ENCODE assay signal across 8 cellular contexts in genomic region chr14:74302160-74302628, GRCh38. TPM values are rescaled to one million over a fixed set of nuclear protein-coding genes. Genes with fewer than 3 reads are reported as not detected.
DNase-seq lines count a peak whose midpoint lies in the region; ATAC-seq, FAIRE-seq and TF ChIP-seq lines count a peak whose summit lies in the region.

No MANE protein-coding gene starts in this region.

- peaks cover 0 to under 1% (median 0%) of the 10 kb centered on the region in 3 donors for H3K36me3 ChIP-seq in pancreas

- peak overlapping the region; percentile 75 to 97 (median 93) for H3K4me3 ChIP-seq in pancreas

- no peaks in the 10 kb centered on the region for H3K27me3 Mint-ChIP-seq in activated naive CD4-positive, alpha-beta T cell treated with anti-CD3 and anti-CD28 coated beads, Interleukin-2, amount 50 U/mL, for 24 hours

- H3K9me3 ChIP-seq in pancreas = no peaks in the 10 kb centered on the region

- ATAC-seq in HG02642 (IDR thresholded peaks at IDR 0.05; ENCODE audit: poor library complexity, unreplicated experiment) (peak; percentile 4), pancreas (peak; percentile 58 to 84 (median 72))

- 0 to 2% methylated on average over 6 of the region's 6 CpGs for WGBS in pancreas, 2 donors

- no peak for FAIRE-seq in pancreas (lab: Jason Lieb, UNC)

- peak overlapping the region; percentile 98 for H3K4me3 Mint-ChIP-seq in activated naive CD4-positive, alpha-beta T cell treated with anti-CD3 and anti-CD28 coated beads, Interleukin-2, amount 50 U/mL, for 24 hours

- no peaks in the 10 kb centered on the region for H3K27me3 ChIP-seq in pancreas

- H3K9me3 Mint-ChIP-seq in activated naive CD4-positive, alpha-beta T cell treated with anti-CD3 and anti-CD28 coated beads, Interleukin-2, amount 50 U/mL, for 24 hours = no peaks in the 10 kb centered on the region

- peak in 2 of 4 donors; percentile 24 to 36 for TF ChIP-seq CTCF in pancreas (IDR thresholded peaks at IDR 0.05)

- peaks cover 0 to 10% (median 5%) of the 10 kb centered on the region in 3 donors for H3K4me1 ChIP-seq in pancreas

- H3K4me1 Mint-ChIP-seq in activated naive CD4-positive, alpha-beta T cell treated with anti-CD3 and anti-CD28 coated beads, Interleukin-2, amount 50 U/mL, for 24 hours = peaks cover 31% of the 10 kb centered on the region

- H3K27ac Mint-ChIP-seq in activated naive CD4-positive, alpha-beta T cell treated with anti-CD3 and anti-CD28 coated beads, Interleukin-2, amount 50 U/mL, for 24 hours = peak overlapping the region; percentile 98

- peak; percentile 11 for DNase-seq in activated naive CD4-positive, alpha-beta T cell treated with Interleukin-2 at 50 U/mL for 16 hours
- no peak for DNase-seq in activated naive CD4-positive, alpha-beta T cell treated with anti-CD3 and anti-CD28 coated beads, Interleukin-2, amount 50 U/mL, for 16 hours
- peak; percentile 37 for DNase-seq in NCI-H226
- DNase-seq in glomerular visceral epithelial cell (ENCODE audit: extremely low spot score) = peak; percentile 59
- no peak for DNase-seq in pancreas
- DNase-seq in NK-92 treated with Interleukin-12 subunit alpha and Interleukin-12 subunit beta, amount 100 ng/mL, for 24 hours (lab: John Stamatoyannopoulos, UW) = no peak

- intact Hi-C loops in pancreas (cut with DNase I) = no loop called here

- H3K36me3 Mint-ChIP-seq in activated naive CD4-positive, alpha-beta T cell treated with anti-CD3 and anti-CD28 coated beads, Interleukin-2, amount 50 U/mL, for 24 hours = peaks cover 4% of the 10 kb centered on the region

- H3K27ac ChIP-seq in pancreas = peak overlapping the region; percentile 33 to 77 (median 68)

RNA-seq across cellular contexts. Expression of gene ABCD4, which starts 0.5 kb away (rescaled TPM):
- 10 to 100 TPM; 15.5 to 36.9 (median 18.3) TPM for total RNA-seq in pancreas
- 10 to 100 TPM; 54.7 to 68.1 TPM for polyA plus RNA-seq in pancreas

RNA-seq across cellular contexts. Expression of gene VRTN, which starts 46.1 kb away (rescaled TPM):
- under 1 TPM in 2 of 6 donors, not detected in 4; 0.12 to 0.16 TPM for total RNA-seq in pancreas
- under 1 TPM in 1 of 2 donors, not detected in 1; 0.05 TPM for polyA plus RNA-seq in pancreas

Comparison
In these comparisons a context has a peak if more than half of its experiments do, and no peak if none do; other contexts are left out.
1. DNase-seq: peak in activated naive CD4-positive, alpha-beta T cell treated with Interleukin-2 at 50 U/mL for 16 hours (single experiment), NCI-H226 (single experiment) and glomerular visceral epithelial cell (single experiment); none in activated naive CD4-positive, alpha-beta T cell treated with anti-CD3 and anti-CD28 coated beads, Interleukin-2, amount 50 U/mL, for 16 hours (single experiment), pancreas (0 of 6) and NK-92 treated with Interleukin-12 subunit alpha and Interleukin-12 subunit beta, amount 100 ng/mL, for 24 hours (single experiment).